20 cellular contexts compared by ENCODE assay signal in the genomic region with DNA sequence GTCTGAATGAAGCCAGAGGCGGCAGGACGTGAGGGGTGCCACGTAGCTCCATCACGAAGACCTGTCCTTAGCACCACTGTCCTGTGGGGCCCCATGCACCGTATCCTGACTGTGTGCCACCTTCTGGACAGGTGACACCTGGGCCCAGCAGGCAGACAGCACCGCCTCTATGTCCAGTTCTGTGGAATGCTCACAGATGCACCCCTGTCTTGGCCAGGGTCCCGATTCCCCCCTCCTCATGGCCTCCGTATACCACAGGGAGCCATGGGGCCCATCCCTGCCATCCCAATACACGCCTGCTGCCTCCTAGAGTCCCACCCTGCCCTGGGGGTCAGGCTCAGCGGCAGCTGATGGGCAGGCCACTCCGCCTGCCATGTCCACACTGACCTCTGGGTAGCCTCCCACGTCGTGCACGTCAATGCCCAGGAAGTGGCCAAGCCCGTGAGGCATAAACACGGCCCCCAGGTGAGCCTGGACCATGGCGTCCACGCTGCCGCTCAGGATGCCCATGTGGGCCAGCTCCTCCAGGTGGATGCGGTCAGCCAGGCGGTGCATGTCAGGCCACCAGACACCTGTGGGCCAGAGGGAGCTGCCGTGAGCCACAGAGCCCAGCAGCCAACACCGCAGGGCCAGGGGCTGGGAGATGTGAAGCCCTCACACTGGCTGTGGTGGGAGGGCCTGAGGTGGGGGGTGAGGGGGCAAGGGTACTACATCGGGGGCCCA. TPM values are rescaled to one million over a fixed set of nuclear protein-coding genes. Genes with fewer than 3 reads are reported as not detected.
DNase-seq lines count a peak whose midpoint lies in the region; ATAC-seq and TF ChIP-seq lines count a peak whose summit lies in the region.
"Had no signal": no experiment of that assay in that cellular context is flagged by ENCODE, and none has a peak within 500 bp of the region (broad histone marks: within the 10 kb centered on the region; RNA-seq: fewer than 3 reads in every experiment).

No MANE protein-coding gene starts in this region.

- no peak for TF ChIP-seq CTCF in heart right ventricle (IDR thresholded peaks at IDR 0.05)
- TF ChIP-seq CTCF in vagina (IDR thresholded peaks at IDR 0.05), result no peak

- DNase-seq in cardiac septum (ENCODE audit: low spot score), result peak; percentile 62
- no peak for DNase-seq in Right ventricle myocardium inferior (ENCODE audit: missing footprints)
- no peak for DNase-seq in heart right ventricle
- DNase-seq in vagina (ENCODE audit: extremely low spot score in 2 of 2), result no peak
- no peak for DNase-seq in NCI-H2227 (lab: John Stamatoyannopoulos, UW; ENCODE audit: unreplicated experiment)
- no peak for DNase-seq in effector memory CD4-positive, alpha-beta T cell
- DNase-seq: activated CD4-positive, alpha-beta T cell treated with anti-CD3 and anti-CD28 coated beads, Interleukin-2, amount 50 U/mL, for 1 hour; C1 segment of cervical spinal cord; Calu3; EL; NCI-H1694 treated with DMSO at 0.1 percent for 48 hours; NCI-H2227 treated with DMSO at 0.1 percent for 48 hours; NCI-H774; WERI-Rb-1 had no signal

- 84 to 86% methylated on average over 24 of the region's 24 CpGs for WGBS in heart right ventricle, 2 donors

- H3K4me1 ChIP-seq in heart right ventricle (peaks cover 32 to 98% (median 81%) of the 10 kb centered on the region in 9 donors), muscle layer of colon (ENCODE audit: insufficient read depth, low read length) (peaks cover 58% of the 10 kb centered on the region), vagina (peaks cover 85% of the 10 kb centered on the region)
- no peaks in the 10 kb centered on the region for H3K4me1 ChIP-seq in effector memory CD4-positive, alpha-beta T cell (ENCODE audit: control insufficient read depth, insufficient read depth, low read length, poor library complexity, severe bottlenecking)

- no peak overlapping the region for H3K9ac ChIP-seq in muscle layer of colon (ENCODE audit: low read length)
- H3K9ac ChIP-seq: KMS-11 had no signal

- H3K9me3 ChIP-seq in heart right ventricle (no peaks in the 10 kb centered on the region), muscle layer of colon (ENCODE audit: low read length) (no peaks in the 10 kb centered on the region), vagina (no peaks in the 10 kb centered on the region)
- H3K9me3 ChIP-seq in effector memory CD4-positive, alpha-beta T cell (ENCODE audit: control insufficient read depth, low read length), result no peaks in the 10 kb centered on the region
- H3K9me3 ChIP-seq: SJCRH30, testis had no signal

- H3K4me3 ChIP-seq in heart right ventricle (no peak overlapping the region), muscle layer of colon (ENCODE audit: low read depth in 1 of 2, low read length in 2 of 2) (no peak overlapping the region), vagina (no peak overlapping the region)
- no peak overlapping the region for H3K4me3 ChIP-seq in effector memory CD4-positive, alpha-beta T cell (ENCODE audit: insufficient read depth, low read depth, low read length, poor library complexity, severe bottlenecking)
- H3K4me3 ChIP-seq: SJCRH30, testis had no signal

- no peak for TF ChIP-seq POLR2A in vagina (IDR thresholded peaks at IDR 0.05)

- peaks cover 0 to 23% (median 0%) of the 10 kb centered on the region in 9 donors for H3K36me3 ChIP-seq in heart right ventricle
- H3K36me3 ChIP-seq in muscle layer of colon (ENCODE audit: insufficient read depth, low read length), result no peaks in the 10 kb centered on the region
- H3K36me3 ChIP-seq in vagina, result peaks cover 0 to 8% of the 10 kb centered on the region in 2 donors
- H3K36me3 ChIP-seq in effector memory CD4-positive, alpha-beta T cell (ENCODE audit: control insufficient read depth, insufficient read depth, low read length), result peaks cover 9% of the 10 kb centered on the region
- H3K36me3 ChIP-seq: SJCRH30 had no signal

- intact Hi-C loops in cardiac septum (cut with DNase I) (loop anchor here (5.0 kb wide), 1 partner anchor 89 kb away; the partner anchor contains the start of gene CEBPA), Right ventricle myocardium inferior (cut with DNase I) (no loop called here), heart right ventricle (cut with DNase I) (loop anchor here in 1 of 10 donors (2.0 to 10.0 kb wide), 2 partner anchors 16 to 964 kb away; no protein-coding TSS in a partner anchor), vagina (cut with DNase I) (no loop called here)

- H3K27ac ChIP-seq in heart right ventricle (peak overlapping the region in 8 of 10 donors; percentile 62 to 92 (median 78)), muscle layer of colon (ENCODE audit: low read depth, low read length) (peak overlapping the region; percentile 19), vagina (peak overlapping the region; percentile 10)
- H3K27ac ChIP-seq in effector memory CD4-positive, alpha-beta T cell (ENCODE audit: insufficient read depth, low read length, poor library complexity, severe bottlenecking), result no peak overlapping the region
- H3K27ac ChIP-seq: KMS-11, SJCRH30, testis, WERI-Rb-1 had no signal

- ATAC-seq in Right ventricle myocardium inferior (no peak), heart right ventricle (peak in 1 of 8 donors; percentile 4), HG03196 (IDR thresholded peaks at IDR 0.05; ENCODE audit: unreplicated experiment) (no peak)
- ATAC-seq: stimulated activated effector memory CD8-positive, alpha-beta T cell treated with anti-CD3 and anti-CD28 coated beads, Interleukin-12 subunit alpha, Interleukin-12 subunit beta, amount 100 ng/mL, for 72 hours had no signal

- no peaks in the 10 kb centered on the region for H3K27me3 ChIP-seq in heart right ventricle
- no peaks in the 10 kb centered on the region for H3K27me3 ChIP-seq in muscle layer of colon (ENCODE audit: control insufficient read depth in 1 of 2, insufficient read depth in 2 of 2, low read length in 2 of 2)
- H3K27me3 ChIP-seq in vagina, result no peaks in the 10 kb centered on the region
- H3K27me3 ChIP-seq in effector memory CD4-positive, alpha-beta T cell (replicated peaks; ENCODE audit: control insufficient read depth, insufficient read depth, low read length, poor library complexity, severe bottlenecking), result no peaks in the 10 kb centered on the region
- H3K27me3 ChIP-seq: SJCRH30, testis had no signal

RNA-seq across cellular contexts. Expression of gene CEBPG, which starts 17.6 kb away (rescaled TPM):
- total RNA-seq in cardiac septum (17.3 TPM), Right ventricle myocardium inferior (17.5 TPM), heart right ventricle (10 to 100 TPM; 10.4 to 19.4 (median 13.4) TPM), vagina (20.9 TPM)
- polyA plus RNA-seq in heart right ventricle, result 10 to 100 TPM; 15.0 to 22.2 TPM
